ENCODE assay signal across 24 cellular contexts in the genomic region with DNA sequence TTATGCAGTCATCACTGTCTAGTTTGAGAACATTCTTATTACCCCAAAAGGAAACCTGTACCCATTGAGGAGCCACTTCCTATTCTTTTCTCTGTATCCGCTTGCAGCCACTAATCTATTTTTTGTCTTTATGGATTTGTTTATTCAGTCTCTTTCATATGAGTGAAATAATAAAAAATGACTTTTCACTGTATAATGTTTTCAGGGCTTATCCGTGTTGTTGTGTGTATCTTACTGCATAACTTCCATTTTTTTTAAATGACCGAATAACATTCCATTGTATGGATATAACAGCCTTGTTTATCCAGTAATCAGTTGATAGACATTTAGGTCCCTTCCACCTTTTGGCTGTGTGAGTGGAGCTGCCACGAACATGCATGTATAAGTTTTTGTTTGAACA.
"Had no signal": no experiment of that assay in that cellular context is flagged by ENCODE, and none has a peak within 500 bp of the region (broad histone marks: within the 10 kb centered on the region; RNA-seq: fewer than 3 reads in every experiment).

No MANE protein-coding gene starts in this region.

- H3K9me3 ChIP-seq: colonic mucosa, heart right ventricle, lower lobe of right lung, right lobe of liver, transverse colon had no signal

- ATAC-seq: activated CD8-positive, alpha-beta memory T cell treated with anti-CD3 and anti-CD28 coated beads, Interleukin-2, amount 10 ng/mL, durations not matched to agents 7 days and 5 days; activated CD8-positive, alpha-beta T cell treated with anti-CD3 and anti-CD28 coated beads for 36 hours; heart right ventricle; lower lobe of right lung; naive thymus-derived CD4-positive, alpha-beta T cell; right lobe of liver; stimulated activated memory B cell treated with anti-CD40 and anti-IgM and Interleukin-4, amounts not matched to agents 10 μg/mL and 1 μg/mL and 100 μg/mL, for 72 hours had no signal

- H3K4me3 Mint-ChIP-seq: activated CD4-positive, alpha-beta T cell treated with anti-CD3 and anti-CD28 coated beads, Interleukin-2, amount 10 ng/mL, durations not matched to agents 7 days and 5 days; activated CD8-positive, alpha-beta memory T cell treated with anti-CD3 and anti-CD28 coated beads, Interleukin-2, amount 10 ng/mL, durations not matched to agents 7 days and 5 days; activated CD8-positive, alpha-beta T cell treated with anti-CD3 and anti-CD28 coated beads for 36 hours; activated naive CD4-positive, alpha-beta T cell treated with anti-CD3 and anti-CD28 coated beads, Interleukin-2, amount 10 ng/mL, durations not matched to agents 7 days and 5 days; neural crest cell; stimulated activated memory B cell treated with anti-CD40 and anti-IgM and Interleukin-4, amounts not matched to agents 10 μg/mL and 1 μg/mL and 100 μg/mL, for 72 hours had no signal

- FAIRE-seq: kidney, small intestine, TTC549, urothelium cell line had no signal

- H3K4me3 ChIP-seq: colonic mucosa, heart right ventricle, lower lobe of right lung, right lobe of liver, transverse colon had no signal

- DNase-seq: activated CD4-positive, alpha-beta T cell treated with anti-CD3 and anti-CD28 coated beads, Interleukin-2, amount 10 ng/mL, durations not matched to agents 7 days and 5 days; activated CD4-positive, CD25-positive, alpha-beta regulatory T cell treated with anti-CD3 and anti-CD28 coated beads, Interleukin-2, amount 50 U/mL, for 72 hours; activated CD8-positive, alpha-beta memory T cell treated with anti-CD3 and anti-CD28 coated beads, Interleukin-2, amount 10 ng/mL, durations not matched to agents 7 days and 5 days; activated CD8-positive, alpha-beta T cell treated with anti-CD3 and anti-CD28 coated beads for 36 hours; activated effector memory CD4-positive, alpha-beta T cell treated with anti-CD3 and anti-CD28 coated beads, Interleukin-2, amount 50 U/mL, for 16 hours; activated naive CD4-positive, alpha-beta T cell treated with anti-CD3 and anti-CD28 coated beads, Interleukin-2, amount 10 ng/mL, durations not matched to agents 7 days and 5 days; activated T-cell treated with anti-CD3 and anti-CD28 coated beads for 4 hours; anterior cingulate cortex; central memory CD4-positive, alpha-beta T cell; colonic mucosa; heart right ventricle; kidney; lower lobe of right lung; naive thymus-derived CD4-positive, alpha-beta T cell; occipital lobe; right lobe of liver; small intestine; stimulated activated CD4-positive, alpha-beta T cell treated with anti-CD3 and anti-CD28 coated beads, Interleukin-2, amount 100 ng/mL, for 24 hours; transverse colon; WERI-Rb-1 had no signal

- H3K36me3 ChIP-seq: colonic mucosa, heart right ventricle, lower lobe of right lung, right lobe of liver, transverse colon, WERI-Rb-1 had no signal

- H3K27me3 Mint-ChIP-seq: activated CD4-positive, alpha-beta T cell treated with anti-CD3 and anti-CD28 coated beads, Interleukin-2, amount 10 ng/mL, durations not matched to agents 7 days and 5 days; activated CD8-positive, alpha-beta memory T cell treated with anti-CD3 and anti-CD28 coated beads, Interleukin-2, amount 10 ng/mL, durations not matched to agents 7 days and 5 days; activated CD8-positive, alpha-beta T cell treated with anti-CD3 and anti-CD28 coated beads for 36 hours; activated naive CD4-positive, alpha-beta T cell treated with anti-CD3 and anti-CD28 coated beads, Interleukin-2, amount 10 ng/mL, durations not matched to agents 7 days and 5 days; naive thymus-derived CD4-positive, alpha-beta T cell; stimulated activated memory B cell treated with anti-CD40 and anti-IgM and Interleukin-4, amounts not matched to agents 10 μg/mL and 1 μg/mL and 100 μg/mL, for 72 hours had no signal

- H3K27ac Mint-ChIP-seq: activated CD4-positive, alpha-beta T cell treated with anti-CD3 and anti-CD28 coated beads, Interleukin-2, amount 10 ng/mL, durations not matched to agents 7 days and 5 days; activated CD8-positive, alpha-beta memory T cell treated with anti-CD3 and anti-CD28 coated beads, Interleukin-2, amount 10 ng/mL, durations not matched to agents 7 days and 5 days; activated CD8-positive, alpha-beta T cell treated with anti-CD3 and anti-CD28 coated beads for 36 hours; activated naive CD4-positive, alpha-beta T cell treated with anti-CD3 and anti-CD28 coated beads, Interleukin-2, amount 10 ng/mL, durations not matched to agents 7 days and 5 days; naive thymus-derived CD4-positive, alpha-beta T cell; stimulated activated memory B cell treated with anti-CD40 and anti-IgM and Interleukin-4, amounts not matched to agents 10 μg/mL and 1 μg/mL and 100 μg/mL, for 72 hours had no signal

- H3K27ac ChIP-seq: colonic mucosa, heart right ventricle, lower lobe of right lung, right lobe of liver, transverse colon, WERI-Rb-1 had no signal

- H3K27me3 ChIP-seq: colonic mucosa, heart right ventricle, right lobe of liver, transverse colon had no signal
